Comparison of ENCODE assay signal across 12 cellular contexts in genomic region chr19:2053601-2054389, GRCh38. TPM values are rescaled to one million over a fixed set of nuclear protein-coding genes. Genes with fewer than 3 reads are reported as not detected.
DNase-seq lines count a peak whose midpoint lies in the region; ATAC-seq and TF ChIP-seq lines count a peak whose summit lies in the region.
"Had no signal": no experiment of that assay in that cellular context is flagged by ENCODE, and none has a peak within 500 bp of the region (broad histone marks: within the 10 kb centered on the region; RNA-seq: fewer than 3 reads in every experiment).

No MANE protein-coding gene starts in this region.

- H3K4me3 ChIP-seq in GM06990 (replicated peaks; ENCODE audit: low read depth, low read length) (no peak overlapping the region), SU-DHL-6 (ENCODE audit: insufficient read depth, low read length, poor library complexity, severe bottlenecking) (no peak overlapping the region), heart left ventricle (no peak overlapping the region)
- H3K4me3 ChIP-seq: dorsolateral prefrontal cortex had no signal

- H3K4me2 ChIP-seq in SU-DHL-6 (ENCODE audit: low read depth, low read length, poor library complexity, severe bottlenecking) = no peak overlapping the region

- peaks cover 30% of the 10 kb centered on the region for H3F3A ChIP-seq in SU-DHL-6 (ENCODE audit: insufficient read depth)

- peaks cover 20% of the 10 kb centered on the region for H3K79me2 ChIP-seq in SU-DHL-6 (ENCODE audit: insufficient read depth, low read length)

- no peaks in the 10 kb centered on the region for H3K9me3 ChIP-seq in SU-DHL-6 (ENCODE audit: insufficient read depth, low read length)
- H3K9me3 ChIP-seq in heart left ventricle = no peaks in the 10 kb centered on the region

- H3K9me2 ChIP-seq in SU-DHL-6 (replicated peaks; ENCODE audit: insufficient read depth, low read length) = no peaks in the 10 kb centered on the region

- DNase-seq in GM06990 (ENCODE audit: extremely low read depth, insufficient read length) (peak; percentile 18), heart left ventricle (peak; percentile 78 to 89 (median 86)), sciatic nerve (ENCODE audit: low spot score) (peak; percentile 82), foreskin melanocyte (no peak), germinal center (ENCODE audit: low spot score) (no peak), NCI-H1092 treated with DMSO at 0.1 percent for 48 hours (lab: John Stamatoyannopoulos, UW) (no peak)
- DNase-seq in activated CD4-positive, CD25-positive, alpha-beta regulatory T cell (lab: John Stamatoyannopoulos, UW) = no peak
- DNase-seq: activated CD8-positive, alpha-beta memory T cell treated with anti-CD3 and anti-CD28 coated beads, Interleukin-2, amount 50 U/mL, for 4 hours; immature natural killer cell; stimulated activated CD4-positive, alpha-beta T cell treated with anti-CD3 and anti-CD28 coated beads, Interleukin-12 subunit alpha, Interleukin-12 subunit beta, amount 100 ng/mL, for 4 hours had no signal

- ATAC-seq in heart left ventricle = peak; percentile 6 to 42 (median 18)
- peak; percentile 0 for ATAC-seq in sciatic nerve

- no peak for TF ChIP-seq POLR2A in heart left ventricle (IDR thresholded peaks at IDR 0.05)

- H4K20me1 ChIP-seq in SU-DHL-6 (ENCODE audit: low read depth, low read length) = no peaks in the 10 kb centered on the region; the same call in 1 of the 2 replicates

- H3K9ac ChIP-seq in SU-DHL-6 (ENCODE audit: low read length) = no peak overlapping the region

- 70 to 77% (median 72%) methylated on average over 20 to 24 of the region's 24 CpGs for WGBS in heart left ventricle, 4 donors

- H3K4me1 ChIP-seq in heart left ventricle = peaks cover 9 to 73% (median 50%) of the 10 kb centered on the region in 12 donors

- no peak for TF ChIP-seq CTCF in GM06990 (IDR thresholded peaks at IDR 0.05; ENCODE audit: insufficient read depth, low read length, poor library complexity, severe bottlenecking)
- no peak for TF ChIP-seq CTCF in SU-DHL-6 (IDR thresholded peaks at IDR 0.05; ENCODE audit: insufficient read depth, low read length, poor library complexity, severe bottlenecking)
- TF ChIP-seq CTCF in heart left ventricle (IDR thresholded peaks at IDR 0.05) = no peak

- H3K27me3 ChIP-seq in GM06990 (replicated peaks; ENCODE audit: control insufficient read depth, insufficient read depth, low read length) (no peaks in the 10 kb centered on the region), SU-DHL-6 (ENCODE audit: low read length) (no peaks in the 10 kb centered on the region), heart left ventricle (no peaks in the 10 kb centered on the region)
- H3K27me3 ChIP-seq: dorsolateral prefrontal cortex had no signal

- H3K27ac ChIP-seq in SU-DHL-6 (ENCODE audit: low read depth, low read length) (peak overlapping the region; percentile 94), heart left ventricle (peak overlapping the region; percentile 10 to 100 (median 72))

- no peak overlapping the region for H2AFZ ChIP-seq in SU-DHL-6 (ENCODE audit: low read depth, low read length, severe bottlenecking)

- H3K36me3 ChIP-seq in GM06990 (ENCODE audit: control insufficient read depth, insufficient read depth, low read length) (peaks cover 8% of the 10 kb centered on the region), SU-DHL-6 (ENCODE audit: low read length) (no peaks in the 10 kb centered on the region), heart left ventricle (peaks cover 0 to 8% (median 0%) of the 10 kb centered on the region in 9 donors)

- intact Hi-C loops in heart left ventricle (cut with DNase I) (loop anchor here in 1 of 10 donors (10.0 kb wide), 1 partner anchor 779 kb away; the partner anchor contains the start of gene FAM174C), sciatic nerve (cut with DNase I) (no loop called here)

RNA-seq across cellular contexts. Expression of gene MKNK2, which starts 2.8 kb away (rescaled TPM):
- total RNA-seq in heart left ventricle = 100 to 1,000 TPM; 129 to 318 (median 155) TPM
- polyA plus RNA-seq in heart left ventricle = 100 to 1,000 TPM; 110 to 197 TPM
- total RNA-seq in sciatic nerve = 140 TPM

RNA-seq across cellular contexts. Expression of gene BTBD2, which starts 38.3 kb away (rescaled TPM):
- 10 to 100 TPM; 47.3 to 81.8 (median 52.6) TPM for total RNA-seq in heart left ventricle
- polyA plus RNA-seq in heart left ventricle = 10 to 100 TPM; 39.4 to 46.2 TPM
- 65.7 TPM for total RNA-seq in sciatic nerve

RNA-seq across cellular contexts. Expression of gene MOB3A, which starts 42.3 kb away (rescaled TPM):
- total RNA-seq in heart left ventricle (10 to 100 TPM; 10.8 to 32.3 (median 16.7) TPM), sciatic nerve (54.0 TPM)
- 10 to 100 TPM in 1 of 2 donors, 1 to 10 TPM in 1; 7.1 to 18.6 TPM for polyA plus RNA-seq in heart left ventricle

RNA-seq across cellular contexts. Expression of gene IZUMO4, which starts 42.9 kb away (rescaled TPM):
- 1 to 10 TPM in 8 of 9 donors, not detected in 1; 1.7 to 6.2 (median 2.3) TPM for total RNA-seq in heart left ventricle
- polyA plus RNA-seq in heart left ventricle = 1 to 10 TPM; 4.4 to 5.8 TPM
- total RNA-seq in sciatic nerve = 37.8 TPM

Comparison
In these comparisons a context has a peak if more than half of its experiments do, and no peak if none do; other contexts are left out.
1. DNase-seq: peak in GM06990 (single experiment), heart left ventricle (5 of 5) and sciatic nerve (single experiment); none in activated CD4-positive, CD25-positive, alpha-beta regulatory T cell (0 of 4), foreskin melanocyte (single experiment), germinal center (single experiment) and NCI-H1092 treated with DMSO at 0.1 percent for 48 hours (single experiment).